ENCODE assay signal across 29 cellular contexts in the genomic region with DNA sequence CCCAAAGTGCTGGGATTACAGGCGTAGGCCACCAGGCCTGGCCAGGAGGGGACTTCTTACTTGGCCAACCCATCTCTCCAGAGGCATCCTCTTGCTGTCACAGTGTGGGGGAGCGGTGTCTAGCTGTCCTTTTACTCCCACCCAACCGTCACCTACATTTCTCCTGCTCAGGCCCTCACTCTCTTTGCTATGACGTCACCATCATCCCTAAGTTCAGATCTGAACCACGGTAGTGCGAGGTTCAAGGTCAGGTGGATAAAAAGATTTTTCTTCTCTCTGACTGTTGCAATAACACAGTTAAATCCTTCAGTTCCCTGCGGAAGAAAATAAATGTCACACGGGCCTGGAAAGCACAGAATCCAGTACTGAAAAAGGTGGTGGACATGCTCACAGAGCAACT. TPM values are rescaled to one million over a fixed set of nuclear protein-coding genes. Genes with fewer than 3 reads are reported as not detected.
"Had no signal": no experiment of that assay in that cellular context is flagged by ENCODE, and none has a peak within 500 bp of the region (broad histone marks: within the 10 kb centered on the region; RNA-seq: fewer than 3 reads in every experiment).

No MANE protein-coding gene starts in this region.

- H3K36me3 ChIP-seq: left ventricle myocardium inferior, ovary, prostate gland, sigmoid colon, stomach, thyroid gland, transverse colon, upper lobe of left lung had no signal

- H3K27me3 ChIP-seq: ovary, testis, thyroid gland had no signal

- H3K9me3 ChIP-seq: left ventricle myocardium inferior, mucosa of descending colon, ovary, prostate gland, sigmoid colon, stomach, testis, thyroid gland, transverse colon, upper lobe of left lung had no signal

- H3K4me1 ChIP-seq: testis had no signal

- H3K4me3 Mint-ChIP-seq: immature natural killer cell; naive thymus-derived CD4-positive, alpha-beta T cell; natural killer cell treated with Interleukin-12 subunit alpha and Interleukin-12 subunit beta and Interleukin-15 and Interleukin-18, amount 100 ng/mL, for 72 hours; stimulated activated naive B cell treated with anti-CD40 and anti-IgM and Interleukin-4, amounts not matched to agents 10 μg/mL and 1 μg/mL and 100 μg/mL, for 72 hours had no signal

- H3K27ac Mint-ChIP-seq: immature natural killer cell; naive thymus-derived CD4-positive, alpha-beta T cell; natural killer cell treated with Interleukin-12 subunit alpha and Interleukin-12 subunit beta and Interleukin-15 and Interleukin-18, amount 100 ng/mL, for 72 hours; stimulated activated naive B cell treated with anti-CD40 and anti-IgM and Interleukin-4, amounts not matched to agents 10 μg/mL and 1 μg/mL and 100 μg/mL, for 72 hours had no signal

- H3K4me3 ChIP-seq: left ventricle myocardium inferior, lung, mucosa of descending colon, ovary, prostate gland, sigmoid colon, smooth muscle cell, stomach, testis, thyroid gland, transverse colon, upper lobe of left lung had no signal

- H3K27ac ChIP-seq: left ventricle myocardium inferior, ovary, prostate gland, sigmoid colon, stomach, testis, thyroid gland, transverse colon, upper lobe of left lung had no signal

- DNase-seq: hypothalamus; immature natural killer cell; left ventricle myocardium inferior; mesendoderm; midbrain; mucosa of descending colon; naive thymus-derived CD4-positive, alpha-beta T cell; ovary; retina; right cardiac atrium; sigmoid colon; stimulated activated CD4-positive, alpha-beta T cell treated with anti-CD3 and anti-CD28 coated beads, Interleukin-1b, Interleukin-23, amount 100 ng/mL, for 48 hours; stimulated activated CD4-positive, alpha-beta T cell treated with anti-CD3 and anti-CD28 coated beads, Interleukin-2, amount 100 ng/mL, for 48 hours; stimulated activated CD4-positive, alpha-beta T cell treated with anti-CD3 and anti-CD28 coated beads, Interleukin-4, amount 100 ng/mL, for 4 hours; stimulated activated naive B cell treated with anti-CD40 and anti-IgM and Interleukin-4, amounts not matched to agents 10 μg/mL and 1 μg/mL and 100 μg/mL, for 72 hours; stimulated activated naive CD8-positive, alpha-beta T cell treated with anti-CD3 and anti-CD28 coated beads, Interleukin-15, Interleukin-2, amounts not matched to agents 100 U/mL and 50 U/mL, for 24 hours; stomach; testis; thyroid gland; transverse colon; upper lobe of left lung had no signal

- H3K9me3 Mint-ChIP-seq: natural killer cell treated with Interleukin-12 subunit alpha and Interleukin-12 subunit beta and Interleukin-15 and Interleukin-18, amount 100 ng/mL, for 72 hours had no signal

RNA-seq across cellular contexts. Expression of gene RAET1L, which starts 7.3 kb away (rescaled TPM):
- total RNA-seq: left ventricle myocardium inferior; lung; mucosa of descending colon; myocyte; naive thymus-derived CD4-positive, alpha-beta T cell; natural killer cell treated with Interleukin-12 subunit alpha and Interleukin-12 subunit beta and Interleukin-15 and Interleukin-18, amount 100 ng/mL, for 72 hours; omental fat pad; ovary; prostate gland; right cardiac atrium; sigmoid colon; stomach; thyroid gland; transverse colon; upper lobe of left lung; urinary bladder had no signal
- polyA plus RNA-seq: immature natural killer cell; naive thymus-derived CD4-positive, alpha-beta T cell; neural cell; ovary; right cardiac atrium; sigmoid colon; urinary bladder had no signal
